In genomic region chr3:4982773-4983738, GRCh38 we compare ENCODE assay signal across 9 cellular contexts. TPM values are rescaled to one million over a fixed set of nuclear protein-coding genes. Genes with fewer than 3 reads are reported as not detected.
DNase-seq lines count a peak whose midpoint lies in the region; ATAC-seq and TF ChIP-seq lines count a peak whose summit lies in the region.
"Had no signal": no experiment of that assay in that cellular context is flagged by ENCODE, and none has a peak within 500 bp of the region (broad histone marks: within the 10 kb centered on the region; RNA-seq: fewer than 3 reads in every experiment).

No MANE protein-coding gene starts in this region.

- TF ChIP-seq EP300 in tibial nerve (IDR thresholded peaks at IDR 0.05), result peak in 1 of 2 donors; percentile 27

- H3K27ac Mint-ChIP-seq in activated naive CD4-positive, alpha-beta T cell treated with anti-CD3 and anti-CD28 coated beads for 36 hours, result peak overlapping the region; percentile 57

- TF ChIP-seq CTCF in ascending aorta (IDR thresholded peaks at IDR 0.05) (no peak), right lobe of liver (IDR thresholded peaks at IDR 0.05) (no peak), tibial nerve (IDR thresholded peaks at IDR 0.05) (no peak)

- peak overlapping the region; percentile 97 to 99 for H3K27ac ChIP-seq in ascending aorta
- H3K27ac ChIP-seq in right lobe of liver, result peak overlapping the region; percentile 96 to 100 (median 100)
- peak overlapping the region; percentile 96 to 98 (median 98) for H3K27ac ChIP-seq in tibial nerve

- no peak for ATAC-seq in right lobe of liver
- ATAC-seq in HG03196 (IDR thresholded peaks at IDR 0.05; ENCODE audit: unreplicated experiment), result no peak

- H3K36me3 ChIP-seq in ascending aorta (peaks cover 8 to 11% of the 10 kb centered on the region in 2 donors), right lobe of liver (peaks cover 9 to 17% (median 13%) of the 10 kb centered on the region in 4 donors), tibial nerve (peaks cover 0 to 9% (median 0%) of the 10 kb centered on the region in 3 donors)
- H3K36me3 ChIP-seq: ovary had no signal

- H3K27me3 ChIP-seq in ascending aorta (no peaks in the 10 kb centered on the region), right lobe of liver (no peaks in the 10 kb centered on the region), tibial nerve (no peaks in the 10 kb centered on the region)
- H3K27me3 ChIP-seq: ovary had no signal

- peak overlapping the region; percentile 78 for H3K4me3 Mint-ChIP-seq in activated naive CD4-positive, alpha-beta T cell treated with anti-CD3 and anti-CD28 coated beads for 36 hours

- WGBS in right lobe of liver (ENCODE audit: insufficient coverage, low coverage, low lambda C conversion rate, missing lambda C conversion rate), result 32% methylated on average over 28 of the region's 40 CpGs
- WGBS in tibial nerve, 2 donors, result 60 to 65% methylated on average over 40 of the region's 40 CpGs

- no peaks in the 10 kb centered on the region for H3K9me3 Mint-ChIP-seq in activated naive CD4-positive, alpha-beta T cell treated with anti-CD3 and anti-CD28 coated beads for 36 hours

- intact Hi-C loops in activated naive CD4-positive, alpha-beta T cell treated with anti-CD3 and anti-CD28 coated beads for 36 hours (cut with micrococcal nuclease), result no loop called here
- intact Hi-C loops in ascending aorta (cut with DNase I) (loop anchor here (5.0 to 10.0 kb wide), 3 partner anchors 401 to 631 kb away; partner anchors contain the start of gene ITPR1), right lobe of liver (cut with DNase I) (no loop called here)

- H3K27me3 Mint-ChIP-seq in activated naive CD4-positive, alpha-beta T cell treated with anti-CD3 and anti-CD28 coated beads for 36 hours (ENCODE audit: low read depth), result no peaks in the 10 kb centered on the region

- peaks cover 60% of the 10 kb centered on the region for H3K4me1 Mint-ChIP-seq in activated naive CD4-positive, alpha-beta T cell treated with anti-CD3 and anti-CD28 coated beads for 36 hours (ENCODE audit: low read depth)

- H3K4me1 ChIP-seq in ascending aorta (peaks cover 29 to 53% of the 10 kb centered on the region in 2 donors), right lobe of liver (peaks cover 0 to 51% (median 15%) of the 10 kb centered on the region in 4 donors), tibial nerve (peaks cover 0 to 73% (median 49%) of the 10 kb centered on the region in 4 donors)

- CTCF ChIA-PET in activated naive CD4-positive, alpha-beta T cell treated with anti-CD3 and anti-CD28 coated beads for 36 hours (lab: Charles Lee), result interaction anchor here (0.5 to 5.1 kb wide), 18 partner anchors 11 to 272 kb away, joined by 3 to 24 read pairs (median 4); no protein-coding TSS in a partner anchor

- peaks cover 52% of the 10 kb centered on the region for H3K36me3 Mint-ChIP-seq in activated naive CD4-positive, alpha-beta T cell treated with anti-CD3 and anti-CD28 coated beads for 36 hours (ENCODE audit: low read depth)

- DNase-seq in activated naive CD4-positive, alpha-beta T cell treated with anti-CD3 and anti-CD28 coated beads for 36 hours, result no peak
- no peak for DNase-seq in activated naive CD4-positive, alpha-beta T cell treated with Interleukin-2 at 50 U/mL for 16 hours
- DNase-seq in ascending aorta (ENCODE audit: low spot score in 2 of 2), result no peak
- peak in 2 of 3 donors; percentile 48 to 60 for DNase-seq in right lobe of liver
- no peak for DNase-seq in tibial nerve (ENCODE audit: low spot score in 2 of 2)
- DNase-seq in NCI-H82 (lab: John Stamatoyannopoulos, UW), result no peak
- DNase-seq in Ammon's horn (ENCODE audit: low spot score), result no peak

- H3K4me3 ChIP-seq in ascending aorta, result peak overlapping the region; percentile 45 to 94
- H3K4me3 ChIP-seq in right lobe of liver, result peak overlapping the region; percentile 76 to 94 (median 92)
- H3K4me3 ChIP-seq in tibial nerve, result peak overlapping the region; percentile 5 to 89 (median 44)
- H3K4me3 ChIP-seq: ovary had no signal

- TF ChIP-seq POLR2A in right lobe of liver (IDR thresholded peaks at IDR 0.05) (peak; percentile 14), tibial nerve (IDR thresholded peaks at IDR 0.05) (no peak)

- H3K9me3 ChIP-seq in ascending aorta (no peaks in the 10 kb centered on the region), right lobe of liver (no peaks in the 10 kb centered on the region), tibial nerve (no peaks in the 10 kb centered on the region)
- H3K9me3 ChIP-seq: ovary had no signal

RNA-seq across cellular contexts. Expression of gene BHLHE40, which starts 3.8 kb away (rescaled TPM):
- total RNA-seq in activated naive CD4-positive, alpha-beta T cell treated with anti-CD3 and anti-CD28 coated beads for 36 hours, result 10 to 100 TPM; 98.0 to 98.2 TPM
- total RNA-seq in ascending aorta (52.2 TPM), right lobe of liver (100 to 1,000 TPM in 1 of 6 experiments, 10 to 100 TPM in 5; 19.0 to 170 (median 57.7) TPM), tibial nerve (10 to 100 TPM; 44.1 to 61.4 (median 53.7) TPM)

Comparison
In these comparisons a context has a peak if more than half of its experiments do, and no peak if none do; other contexts are left out.
1. DNase-seq: peak in right lobe of liver (2 of 3); none in activated naive CD4-positive, alpha-beta T cell treated with anti-CD3 and anti-CD28 coated beads for 36 hours (single experiment), activated naive CD4-positive, alpha-beta T cell treated with Interleukin-2 at 50 U/mL for 16 hours (single experiment), ascending aorta (0 of 2), tibial nerve (0 of 2), NCI-H82 (single experiment) and Ammon's horn (single experiment).
2. Peak in every context shown above with its lines, with median percentiles within 50 percentile points of each other: H3K27ac ChIP-seq and H3K4me3 ChIP-seq.